8 cellular contexts compared by ENCODE assay signal in genomic region chr5:175507671-175508070, GRCh38. TPM values are rescaled to one million over a fixed set of nuclear protein-coding genes. Genes with fewer than 3 reads are reported as not detected.
DNase-seq lines count a peak whose midpoint lies in the region; ATAC-seq and TF ChIP-seq lines count a peak whose summit lies in the region.
"Not testable (repeated sequence)": the region's sequence is repeated elsewhere in the genome, so short reads cannot be mapped to it uniquely, and the experiment has no call there.

No MANE protein-coding gene starts in this region.

- peak; percentile 98 for ATAC-seq in CD8-positive, alpha-beta T cell
- peak; percentile 91 for ATAC-seq in T-helper 17 cell
- ATAC-seq in activated naive CD8-positive, alpha-beta T cell treated with anti-CD3 and anti-CD28 coated beads, Interleukin-2, amount 50 U/mL, for 24 hours: peak; percentile 97
- peak; percentile 71 for ATAC-seq in stimulated activated effector memory CD8-positive, alpha-beta T cell treated with anti-CD3 and anti-CD28 coated beads, Interleukin-12 subunit alpha, Interleukin-12 subunit beta, amount 100 ng/mL, for 72 hours

- H3K4me1 ChIP-seq in CD8-positive, alpha-beta T cell (ENCODE audit: insufficient read depth, low read length): peaks cover 19% of the 10 kb centered on the region

- H3K4me3 Mint-ChIP-seq in CD8-positive, alpha-beta T cell; T-helper 17 cell; activated CD4-positive, alpha-beta T cell treated with anti-CD3 and anti-CD28 coated beads, Interleukin-2, amount 10 ng/mL, durations not matched to agents 7 days and 5 days; stimulated activated effector memory CD8-positive, alpha-beta T cell treated with anti-CD3 and anti-CD28 coated beads, Interleukin-12 subunit alpha, Interleukin-12 subunit beta, amount 100 ng/mL, for 72 hours: not testable (repeated sequence)
- H3K4me3 Mint-ChIP-seq in activated naive CD8-positive, alpha-beta T cell treated with anti-CD3 and anti-CD28 coated beads, Interleukin-2, amount 50 U/mL, for 24 hours: peak overlapping the region; percentile 5

- H3K9me3 ChIP-seq in CD8-positive, alpha-beta T cell (ENCODE audit: low read length); T-helper 17 cell (ENCODE audit: control insufficient read depth, low read length, poor library complexity, severe bottlenecking): not testable (repeated sequence)

- peaks cover 29% of the 10 kb centered on the region for H3K36me3 ChIP-seq in CD8-positive, alpha-beta T cell (ENCODE audit: insufficient read depth, low read length)

- H3K27me3 Mint-ChIP-seq in CD8-positive, alpha-beta T cell (ENCODE audit: low read depth); T-helper 17 cell; activated CD4-positive, alpha-beta T cell treated with anti-CD3 and anti-CD28 coated beads, Interleukin-2, amount 10 ng/mL, durations not matched to agents 7 days and 5 days; activated naive CD8-positive, alpha-beta T cell treated with anti-CD3 and anti-CD28 coated beads, Interleukin-2, amount 50 U/mL, for 24 hours: not testable (repeated sequence)

- POLR2A ChIA-PET in CD8-positive, alpha-beta T cell (lab: Charles Lee): interaction anchor here (0.6 to 0.7 kb wide), 3 partner anchors 28 to 1493 kb away, joined by 3 to 5 read pairs (median 3); no protein-coding TSS in a partner anchor
- POLR2A ChIA-PET in activated CD4-positive, alpha-beta T cell treated with anti-CD3 and anti-CD28 coated beads, Interleukin-2, amount 10 ng/mL, durations not matched to agents 7 days and 5 days (lab: Charles Lee): interaction anchor here (0.7 kb wide), 1 partner anchor 19 kb away, joined by 3 read pairs; no protein-coding TSS in a partner anchor

- not testable (repeated sequence) for H3K27ac ChIP-seq in CD8-positive, alpha-beta T cell (ENCODE audit: low read depth, low read length)

- H3K27ac Mint-ChIP-seq in CD8-positive, alpha-beta T cell: peak overlapping the region; percentile 69
- H3K27ac Mint-ChIP-seq in T-helper 17 cell: peak overlapping the region; percentile 12
- H3K27ac Mint-ChIP-seq in activated CD4-positive, alpha-beta T cell treated with anti-CD3 and anti-CD28 coated beads, Interleukin-2, amount 10 ng/mL, durations not matched to agents 7 days and 5 days: peak overlapping the region; percentile 72
- H3K27ac Mint-ChIP-seq in activated naive CD8-positive, alpha-beta T cell treated with anti-CD3 and anti-CD28 coated beads, Interleukin-2, amount 50 U/mL, for 24 hours: peak overlapping the region; percentile 78
- peak overlapping the region; percentile 1 for H3K27ac Mint-ChIP-seq in stimulated activated effector memory CD8-positive, alpha-beta T cell treated with anti-CD3 and anti-CD28 coated beads, Interleukin-12 subunit alpha, Interleukin-12 subunit beta, amount 100 ng/mL, for 72 hours

- not testable (repeated sequence) for H3K27me3 ChIP-seq in CD8-positive, alpha-beta T cell (ENCODE audit: insufficient read depth, low read length)

- H3K36me3 Mint-ChIP-seq in CD8-positive, alpha-beta T cell: peaks cover 61% of the 10 kb centered on the region
- not testable (repeated sequence) for H3K36me3 Mint-ChIP-seq in T-helper 17 cell (ENCODE audit: low read depth)
- H3K36me3 Mint-ChIP-seq in activated CD4-positive, alpha-beta T cell treated with anti-CD3 and anti-CD28 coated beads, Interleukin-2, amount 10 ng/mL, durations not matched to agents 7 days and 5 days (ENCODE audit: low read depth): peaks cover 62% of the 10 kb centered on the region
- H3K36me3 Mint-ChIP-seq in activated naive CD8-positive, alpha-beta T cell treated with anti-CD3 and anti-CD28 coated beads, Interleukin-2, amount 50 U/mL, for 24 hours (ENCODE audit: low read depth): peaks cover 83% of the 10 kb centered on the region
- peaks cover 98% of the 10 kb centered on the region for H3K36me3 Mint-ChIP-seq in stimulated activated effector memory CD8-positive, alpha-beta T cell treated with anti-CD3 and anti-CD28 coated beads, Interleukin-12 subunit alpha, Interleukin-12 subunit beta, amount 100 ng/mL, for 72 hours

- intact Hi-C loops in CD8-positive, alpha-beta T cell (cut with DNase I, micrococcal nuclease): loop anchor here in 1 of 2 experiments (2.0 to 10.0 kb wide), 3 partner anchors 13 to 1847 kb away; partner anchors contain the start of genes LMAN2 and RGS14

- H3K9me3 Mint-ChIP-seq in CD8-positive, alpha-beta T cell; activated CD4-positive, alpha-beta T cell treated with anti-CD3 and anti-CD28 coated beads, Interleukin-2, amount 10 ng/mL, durations not matched to agents 7 days and 5 days; activated naive CD8-positive, alpha-beta T cell treated with anti-CD3 and anti-CD28 coated beads, Interleukin-2, amount 50 U/mL, for 24 hours; stimulated activated effector memory CD8-positive, alpha-beta T cell treated with anti-CD3 and anti-CD28 coated beads, Interleukin-12 subunit alpha, Interleukin-12 subunit beta, amount 100 ng/mL, for 72 hours: not testable (repeated sequence)

- CTCF ChIA-PET in CD8-positive, alpha-beta T cell (lab: Charles Lee): interaction anchor here (1.1 kb wide), 1 partner anchor 16 kb away, joined by 5 read pairs; no protein-coding TSS in a partner anchor
- CTCF ChIA-PET in activated CD4-positive, alpha-beta T cell treated with anti-CD3 and anti-CD28 coated beads, Interleukin-2, amount 10 ng/mL, durations not matched to agents 7 days and 5 days (lab: Charles Lee): interaction anchor here (0.6 kb wide), 1 partner anchor 410 kb away, joined by 3 read pairs; no protein-coding TSS in a partner anchor

- TF ChIP-seq CTCF in CD8-positive, alpha-beta T cell (IDR thresholded peaks at IDR 0.05): not testable (repeated sequence)

- peaks cover 33% of the 10 kb centered on the region for H3K4me1 Mint-ChIP-seq in CD8-positive, alpha-beta T cell (ENCODE audit: low read depth)
- not testable (repeated sequence) for H3K4me1 Mint-ChIP-seq in T-helper 17 cell; stimulated activated effector memory CD8-positive, alpha-beta T cell treated with anti-CD3 and anti-CD28 coated beads, Interleukin-12 subunit alpha, Interleukin-12 subunit beta, amount 100 ng/mL, for 72 hours
- peaks cover 33% of the 10 kb centered on the region for H3K4me1 Mint-ChIP-seq in activated CD4-positive, alpha-beta T cell treated with anti-CD3 and anti-CD28 coated beads, Interleukin-2, amount 10 ng/mL, durations not matched to agents 7 days and 5 days
- peaks cover 55% of the 10 kb centered on the region for H3K4me1 Mint-ChIP-seq in activated naive CD8-positive, alpha-beta T cell treated with anti-CD3 and anti-CD28 coated beads, Interleukin-2, amount 50 U/mL, for 24 hours

- peak in 6 of 7 experiments; percentile 23 to 68 (median 50) for DNase-seq in CD8-positive, alpha-beta T cell
- not testable (repeated sequence) for DNase-seq in T-helper 17 cell; activated naive CD8-positive, alpha-beta T cell treated with anti-CD3 and anti-CD28 coated beads, Interleukin-2, amount 50 U/mL, for 24 hours; stimulated activated effector memory CD8-positive, alpha-beta T cell treated with anti-CD3 and anti-CD28 coated beads, Interleukin-12 subunit alpha, Interleukin-12 subunit beta, amount 100 ng/mL, for 72 hours (ENCODE audit: low spot score in 2 of 2)
- peak; percentile 65 for DNase-seq in activated CD4-positive, alpha-beta T cell treated with anti-CD3 and anti-CD28 coated beads, Interleukin-2, amount 10 ng/mL, durations not matched to agents 7 days and 5 days
- DNase-seq in activated T-cell treated with anti-CD3 and anti-CD28 coated beads for 24 hours (ENCODE audit: low read depth) (peak; percentile 36), activated gamma-delta T cell treated with Interleukin-2 at 50 U/mL for 16 hours (peak; percentile 33)
- peak; percentile 52 for DNase-seq in stimulated activated CD4-positive, alpha-beta T cell treated with anti-CD3 and anti-CD28 coated beads, Interleukin-1b, Interleukin-23, amount 100 ng/mL, for 48 hours

- H3K4me3 ChIP-seq in CD8-positive, alpha-beta T cell (ENCODE audit: low read depth, low read length): not testable (repeated sequence)

RNA-seq across cellular contexts. Expression of gene SFXN1, which starts 29.3 kb away (rescaled TPM):
- 100 to 1,000 TPM; 169 to 174 TPM for total RNA-seq in CD8-positive, alpha-beta T cell
- total RNA-seq in T-helper 17 cell: 10 to 100 TPM; 59.4 to 88.3 TPM
- total RNA-seq in activated CD4-positive, alpha-beta T cell treated with anti-CD3 and anti-CD28 coated beads, Interleukin-2, amount 10 ng/mL, durations not matched to agents 7 days and 5 days: 100 to 1,000 TPM; 149 to 163 TPM

Comparison
In these comparisons a context has a peak if more than half of its experiments do, and no peak if none do; other contexts are left out.
1. H3K27ac Mint-ChIP-seq: peak in every context shown above with its lines; median percentile 78 in activated naive CD8-positive, alpha-beta T cell treated with anti-CD3 and anti-CD28 coated beads, Interleukin-2, amount 50 U/mL, for 24 hours; 72 in activated CD4-positive, alpha-beta T cell treated with anti-CD3 and anti-CD28 coated beads, Interleukin-2, amount 10 ng/mL, durations not matched to agents 7 days and 5 days; 69 in CD8-positive, alpha-beta T cell; 12 in T-helper 17 cell; 1 in stimulated activated effector memory CD8-positive, alpha-beta T cell treated with anti-CD3 and anti-CD28 coated beads, Interleukin-12 subunit alpha, Interleukin-12 subunit beta, amount 100 ng/mL, for 72 hours.